In the genomic region with DNA sequence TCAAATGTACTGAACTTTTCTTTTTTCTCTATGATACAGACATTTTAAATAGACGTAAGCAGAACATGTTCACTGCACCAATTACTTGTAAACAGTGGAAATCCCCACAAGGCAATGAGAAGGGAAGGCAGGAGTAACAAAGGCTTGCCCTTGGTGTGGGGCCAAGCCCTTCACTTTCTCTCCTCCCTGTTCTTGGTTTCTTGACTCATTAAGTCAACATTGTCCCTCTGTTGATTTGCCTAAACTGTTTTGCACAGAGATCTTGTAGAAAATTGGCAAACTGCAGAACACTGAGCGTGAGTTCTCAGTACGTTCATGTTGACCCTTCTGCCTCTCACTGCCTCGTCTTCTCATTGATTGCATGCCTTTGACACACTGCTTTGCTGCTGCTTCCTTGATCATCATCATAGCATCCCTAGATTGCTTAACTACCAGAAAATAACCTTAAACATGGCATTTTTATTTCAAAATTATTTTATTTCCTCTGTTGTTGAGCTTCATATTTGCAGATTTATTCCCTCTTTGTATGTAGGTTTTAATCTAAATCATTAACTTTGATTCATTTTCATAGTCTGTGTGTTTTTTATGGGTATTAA, we compare ENCODE assay signal across 8 cellular contexts.
DNase-seq lines count a peak whose midpoint lies in the region; ATAC-seq and TF ChIP-seq lines count a peak whose summit lies in the region.

No MANE protein-coding gene starts in this region.

- intact Hi-C loops in natural killer cell (cut with micrococcal nuclease) = loop anchor here (5.0 kb wide), 1 partner anchor 46 kb away; no protein-coding TSS in a partner anchor

- peak overlapping the region; percentile 86 for H3K27ac Mint-ChIP-seq in activated naive CD4-positive, alpha-beta T cell treated with anti-CD3 and anti-CD28 coated beads, Interleukin-2, amount 50 U/mL, for 24 hours
- H3K27ac Mint-ChIP-seq in central memory CD8-positive, alpha-beta T cell (ENCODE audit: low read depth) = peak overlapping the region; percentile 77
- peak overlapping the region; percentile 57 to 63 for H3K27ac Mint-ChIP-seq in natural killer cell

- DNase-seq in activated naive CD4-positive, alpha-beta T cell treated with anti-CD3 and anti-CD28 coated beads, Interleukin-2, amount 50 U/mL, for 16 hours = no peak
- DNase-seq in HPDE6-E6E7 (ENCODE audit: extremely low spot score) (peak; percentile 29), natural killer cell (no peak), cerebellar cortex (ENCODE audit: low spot score) (no peak), NAMALWA (ENCODE audit: low spot score) (no peak)
- DNase-seq in central memory CD8-positive, alpha-beta T cell (ENCODE audit: low spot score in 2 of 2) = no peak
- DNase-seq in activated T-cell treated with anti-CD3 and anti-CD28 coated beads, Interleukin-2, amount 50 U/mL, for 1 hour = no peak

- no peaks in the 10 kb centered on the region for H3K27me3 Mint-ChIP-seq in activated naive CD4-positive, alpha-beta T cell treated with anti-CD3 and anti-CD28 coated beads, Interleukin-2, amount 50 U/mL, for 24 hours
- no peaks in the 10 kb centered on the region for H3K27me3 Mint-ChIP-seq in central memory CD8-positive, alpha-beta T cell
- H3K27me3 Mint-ChIP-seq in natural killer cell (ENCODE audit: low read depth in 2 of 2) = no peaks in the 10 kb centered on the region

- ATAC-seq in central memory CD8-positive, alpha-beta T cell (replicated peaks; ENCODE audit: extremely low read depth, poor library complexity, severe bottlenecking) = peak; percentile 62
- ATAC-seq in natural killer cell = peak; percentile 46 to 64 (median 58)

- peaks cover 28% of the 10 kb centered on the region for H3K4me1 Mint-ChIP-seq in activated naive CD4-positive, alpha-beta T cell treated with anti-CD3 and anti-CD28 coated beads, Interleukin-2, amount 50 U/mL, for 24 hours
- H3K4me1 Mint-ChIP-seq in central memory CD8-positive, alpha-beta T cell = peaks cover 11% of the 10 kb centered on the region
- H3K4me1 Mint-ChIP-seq in natural killer cell = peaks cover 25 to 30% of the 10 kb centered on the region in 2 donors

- peaks cover 10% of the 10 kb centered on the region for H3K36me3 Mint-ChIP-seq in activated naive CD4-positive, alpha-beta T cell treated with anti-CD3 and anti-CD28 coated beads, Interleukin-2, amount 50 U/mL, for 24 hours
- peaks cover 2% of the 10 kb centered on the region for H3K36me3 Mint-ChIP-seq in central memory CD8-positive, alpha-beta T cell (ENCODE audit: insufficient read depth)
- H3K36me3 Mint-ChIP-seq in natural killer cell = no peaks in the 10 kb centered on the region

- TF ChIP-seq CTCF in natural killer cell (IDR thresholded peaks at IDR 0.05) = no peak

- peak overlapping the region; percentile 37 for H3K4me3 Mint-ChIP-seq in activated naive CD4-positive, alpha-beta T cell treated with anti-CD3 and anti-CD28 coated beads, Interleukin-2, amount 50 U/mL, for 24 hours
- no peak overlapping the region for H3K4me3 Mint-ChIP-seq in central memory CD8-positive, alpha-beta T cell
- H3K4me3 Mint-ChIP-seq in natural killer cell = peak overlapping the region; percentile 56

- H3K9me3 Mint-ChIP-seq in activated naive CD4-positive, alpha-beta T cell treated with anti-CD3 and anti-CD28 coated beads, Interleukin-2, amount 50 U/mL, for 24 hours = no peaks in the 10 kb centered on the region
- H3K9me3 Mint-ChIP-seq in central memory CD8-positive, alpha-beta T cell = no peaks in the 10 kb centered on the region
- H3K9me3 Mint-ChIP-seq in natural killer cell = no peaks in the 10 kb centered on the region
